In the genomic region with DNA sequence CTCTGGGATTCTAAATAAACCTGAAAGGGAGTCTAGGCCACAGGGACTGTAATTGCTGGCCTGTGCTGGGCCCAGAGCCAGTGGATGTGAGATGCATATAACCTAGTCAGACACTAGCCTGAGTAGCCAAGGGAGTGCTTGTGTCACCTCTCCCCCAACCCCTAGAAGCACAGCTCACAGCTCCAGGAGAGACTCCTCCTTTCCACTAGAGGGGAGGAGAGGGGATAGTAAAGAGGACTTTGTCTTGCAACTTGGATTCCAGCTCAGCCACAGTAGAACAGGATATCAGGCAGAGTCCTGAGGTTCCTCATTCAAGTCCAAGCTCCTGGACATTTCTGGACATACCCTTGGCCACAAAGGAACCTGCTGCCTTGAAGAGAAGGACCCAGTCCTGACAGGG, we compare ENCODE assay signal across 1 cellular context.
TF ChIP-seq lines count a peak whose summit lies in the region.

No MANE protein-coding gene starts in this region.

TF ChIP-seq in HepG2, 621 proteins besides CTCF, POLR2A, EP300 and RAD21 (continued from another document and continues in another):
- TF ChIP-seq, protein P1, sequence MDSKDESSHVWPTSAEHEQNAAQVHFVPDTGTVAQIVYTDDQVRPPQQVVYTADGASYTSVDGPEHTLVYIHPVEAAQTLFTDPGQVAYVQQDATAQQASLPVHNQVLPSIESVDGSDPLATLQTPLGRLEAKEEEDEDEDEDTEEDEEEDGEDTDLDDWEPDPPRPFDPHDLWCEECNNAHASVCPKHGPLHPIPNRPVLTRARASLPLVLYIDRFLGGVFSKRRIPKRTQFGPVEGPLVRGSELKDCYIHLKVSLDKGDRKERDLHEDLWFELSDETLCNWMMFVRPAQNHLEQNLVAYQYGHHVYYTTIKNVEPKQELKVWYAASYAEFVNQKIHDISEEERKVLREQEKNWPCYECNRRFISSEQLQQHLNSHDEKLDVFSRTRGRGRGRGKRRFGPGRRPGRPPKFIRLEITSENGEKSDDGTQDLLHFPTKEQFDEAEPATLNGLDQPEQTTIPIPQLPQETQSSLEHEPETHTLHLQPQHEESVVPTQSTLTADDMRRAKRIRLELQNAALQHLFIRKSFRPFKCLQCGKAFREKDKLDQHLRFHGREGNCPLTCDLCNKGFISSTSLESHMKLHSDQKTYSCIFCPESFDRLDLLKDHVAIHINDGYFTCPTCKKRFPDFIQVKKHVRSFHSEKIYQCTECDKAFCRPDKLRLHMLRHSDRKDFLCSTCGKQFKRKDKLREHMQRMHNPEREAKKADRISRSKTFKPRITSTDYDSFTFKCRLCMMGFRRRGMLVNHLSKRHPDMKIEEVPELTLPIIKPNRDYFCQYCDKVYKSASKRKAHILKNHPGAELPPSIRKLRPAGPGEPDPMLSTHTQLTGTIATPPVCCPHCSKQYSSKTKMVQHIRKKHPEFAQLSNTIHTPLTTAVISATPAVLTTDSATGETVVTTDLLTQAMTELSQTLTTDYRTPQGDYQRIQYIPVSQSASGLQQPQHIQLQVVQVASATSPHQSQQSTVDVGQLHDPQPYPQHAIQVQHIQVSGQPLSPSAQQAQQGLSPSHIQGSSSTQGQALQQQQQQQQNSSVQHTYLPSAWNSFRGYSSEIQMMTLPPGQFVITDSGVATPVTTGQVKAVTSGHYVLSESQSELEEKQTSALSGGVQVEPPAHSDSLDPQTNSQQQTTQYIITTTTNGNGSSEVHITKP (CRISPR knock-in tag; IDR thresholded peaks at IDR 0.05; ENCODE audit: low read depth) = no peak
- TF ChIP-seq KAT7 (CRISPR knock-in tag; IDR thresholded peaks at IDR 0.05; ENCODE audit: borderline replicate concordance) (no peak), CBFB (CRISPR knock-in tag; IDR thresholded peaks at IDR 0.05) (no peak), ZNF644 (CRISPR knock-in tag; IDR thresholded peaks at IDR 0.05; ENCODE audit: low read depth) (0 out of 2 replicates have a peak, but pooled peaks have one; percentile 43), HMG20A (CRISPR knock-in tag; IDR thresholded peaks at IDR 0.05; ENCODE audit: borderline replicate concordance) (no peak), ZNF10 (CRISPR knock-in tag; IDR thresholded peaks at IDR 0.05; ENCODE audit: borderline replicate concordance, low read depth) (no peak), KDM5A (IDR thresholded peaks at IDR 0.05; ENCODE audit: borderline replicate concordance, low read length) (no peak), EEA1 (CRISPR knock-in tag; IDR thresholded peaks at IDR 0.05; ENCODE audit: borderline replicate concordance) (no peak), RARA (CRISPR knock-in tag; IDR thresholded peaks at IDR 0.05) (no peak), NFKB2 (CRISPR knock-in tag; IDR thresholded peaks at IDR 0.05; ENCODE audit: borderline replicate concordance) (no peak), ZMYM2 (CRISPR knock-in tag; IDR thresholded peaks at IDR 0.05) (no peak), ZNF782 (CRISPR knock-in tag; IDR thresholded peaks at IDR 0.05; ENCODE audit: borderline replicate concordance) (no peak), RNF2 (conservative IDR thresholded peaks at IDR 0.05; ENCODE audit: low read depth) (no peak), ZNF605 (CRISPR knock-in tag; IDR thresholded peaks at IDR 0.05) (no peak), ZNF263 (CRISPR knock-in tag; IDR thresholded peaks at IDR 0.05) (no peak), HCFC1 (IDR thresholded peaks at IDR 0.05; ENCODE audit: low read depth, low read length) (no peak), REPIN1 (CRISPR knock-in tag; IDR thresholded peaks at IDR 0.05; ENCODE audit: borderline replicate concordance, low read depth) (no peak), ZNF207 (IDR thresholded peaks at IDR 0.05; ENCODE audit: borderline replicate concordance) (no peak), TEAD3 (CRISPR knock-in tag; optimal IDR thresholded peaks at IDR 0.05; ENCODE audit: borderline replicate concordance) (peak; percentile 4), PAF1 (CRISPR knock-in tag; IDR thresholded peaks at IDR 0.05) (no peak), ZNF552 (CRISPR knock-in tag; IDR thresholded peaks at IDR 0.05; ENCODE audit: borderline replicate concordance) (no peak)
- TF ChIP-seq, protein P2, sequence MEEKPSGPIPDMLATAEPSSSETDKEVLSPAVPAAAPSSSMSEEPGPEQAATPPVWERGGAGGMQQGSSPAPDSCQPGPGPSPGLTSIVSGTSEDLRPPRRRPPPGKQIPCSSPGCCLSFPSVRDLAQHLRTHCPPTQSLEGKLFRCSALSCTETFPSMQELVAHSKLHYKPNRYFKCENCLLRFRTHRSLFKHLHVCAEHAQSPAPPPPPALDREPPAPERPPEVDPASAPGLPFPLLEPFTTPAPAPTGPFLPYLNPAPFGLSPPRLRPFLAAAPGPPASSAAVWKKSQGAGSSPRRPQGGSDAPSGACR (CRISPR knock-in tag; IDR thresholded peaks at IDR 0.05) = no peak
- TF ChIP-seq, protein P3, sequence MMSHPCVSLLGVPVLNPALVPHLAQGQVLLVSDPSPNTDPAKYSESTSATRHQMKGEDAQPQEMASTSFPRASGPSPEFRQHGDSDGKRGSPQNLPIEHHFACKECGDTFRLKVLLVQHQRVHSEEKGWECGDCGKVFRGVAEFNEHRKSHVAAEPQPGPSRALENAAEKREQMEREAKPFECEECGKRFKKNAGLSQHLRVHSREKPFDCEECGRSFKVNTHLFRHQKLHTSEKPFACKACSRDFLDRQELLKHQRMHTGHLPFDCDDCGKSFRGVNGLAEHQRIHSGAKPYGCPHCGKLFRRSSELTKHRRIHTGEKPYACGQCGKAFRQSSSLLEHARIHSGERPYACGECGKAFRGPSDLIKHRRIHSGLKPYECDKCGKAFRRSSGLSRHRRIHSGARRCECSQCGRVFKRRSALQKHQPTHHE (CRISPR knock-in tag; IDR thresholded peaks at IDR 0.05; ENCODE audit: borderline replicate concordance) = no peak
- TF ChIP-seq, protein P4, sequence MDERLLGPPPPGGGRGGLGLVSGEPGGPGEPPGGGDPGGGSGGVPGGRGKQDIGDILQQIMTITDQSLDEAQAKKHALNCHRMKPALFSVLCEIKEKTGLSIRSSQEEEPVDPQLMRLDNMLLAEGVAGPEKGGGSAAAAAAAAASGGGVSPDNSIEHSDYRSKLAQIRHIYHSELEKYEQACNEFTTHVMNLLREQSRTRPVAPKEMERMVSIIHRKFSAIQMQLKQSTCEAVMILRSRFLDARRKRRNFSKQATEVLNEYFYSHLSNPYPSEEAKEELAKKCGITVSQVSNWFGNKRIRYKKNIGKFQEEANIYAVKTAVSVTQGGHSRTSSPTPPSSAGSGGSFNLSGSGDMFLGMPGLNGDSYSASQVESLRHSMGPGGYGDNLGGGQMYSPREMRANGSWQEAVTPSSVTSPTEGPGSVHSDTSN (CRISPR knock-in tag; IDR thresholded peaks at IDR 0.05) = no peak
- TF ChIP-seq, protein P5, sequence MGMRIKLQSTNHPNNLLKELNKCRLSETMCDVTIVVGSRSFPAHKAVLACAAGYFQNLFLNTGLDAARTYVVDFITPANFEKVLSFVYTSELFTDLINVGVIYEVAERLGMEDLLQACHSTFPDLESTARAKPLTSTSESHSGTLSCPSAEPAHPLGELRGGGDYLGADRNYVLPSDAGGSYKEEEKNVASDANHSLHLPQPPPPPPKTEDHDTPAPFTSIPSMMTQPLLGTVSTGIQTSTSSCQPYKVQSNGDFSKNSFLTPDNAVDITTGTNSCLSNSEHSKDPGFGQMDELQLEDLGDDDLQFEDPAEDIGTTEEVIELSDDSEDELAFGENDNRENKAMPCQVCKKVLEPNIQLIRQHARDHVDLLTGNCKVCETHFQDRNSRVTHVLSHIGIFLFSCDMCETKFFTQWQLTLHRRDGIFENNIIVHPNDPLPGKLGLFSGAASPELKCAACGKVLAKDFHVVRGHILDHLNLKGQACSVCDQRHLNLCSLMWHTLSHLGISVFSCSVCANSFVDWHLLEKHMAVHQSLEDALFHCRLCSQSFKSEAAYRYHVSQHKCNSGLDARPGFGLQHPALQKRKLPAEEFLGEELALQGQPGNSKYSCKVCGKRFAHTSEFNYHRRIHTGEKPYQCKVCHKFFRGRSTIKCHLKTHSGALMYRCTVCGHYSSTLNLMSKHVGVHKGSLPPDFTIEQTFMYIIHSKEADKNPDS (CRISPR knock-in tag; IDR thresholded peaks at IDR 0.05) = no peak
- TF ChIP-seq, protein P6, sequence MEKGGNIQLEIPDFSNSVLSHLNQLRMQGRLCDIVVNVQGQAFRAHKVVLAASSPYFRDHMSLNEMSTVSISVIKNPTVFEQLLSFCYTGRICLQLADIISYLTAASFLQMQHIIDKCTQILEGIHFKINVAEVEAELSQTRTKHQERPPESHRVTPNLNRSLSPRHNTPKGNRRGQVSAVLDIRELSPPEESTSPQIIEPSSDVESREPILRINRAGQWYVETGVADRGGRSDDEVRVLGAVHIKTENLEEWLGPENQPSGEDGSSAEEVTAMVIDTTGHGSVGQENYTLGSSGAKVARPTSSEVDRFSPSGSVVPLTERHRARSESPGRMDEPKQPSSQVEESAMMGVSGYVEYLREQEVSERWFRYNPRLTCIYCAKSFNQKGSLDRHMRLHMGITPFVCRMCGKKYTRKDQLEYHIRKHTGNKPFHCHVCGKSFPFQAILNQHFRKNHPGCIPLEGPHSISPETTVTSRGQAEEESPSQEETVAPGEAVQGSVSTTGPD (CRISPR knock-in tag; IDR thresholded peaks at IDR 0.05) = no peak
- TF ChIP-seq, protein P7, sequence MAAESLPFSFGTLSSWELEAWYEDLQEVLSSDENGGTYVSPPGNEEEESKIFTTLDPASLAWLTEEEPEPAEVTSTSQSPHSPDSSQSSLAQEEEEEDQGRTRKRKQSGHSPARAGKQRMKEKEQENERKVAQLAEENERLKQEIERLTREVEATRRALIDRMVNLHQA (CRISPR knock-in tag; IDR thresholded peaks at IDR 0.05) = no peak
- TF ChIP-seq, protein P8, sequence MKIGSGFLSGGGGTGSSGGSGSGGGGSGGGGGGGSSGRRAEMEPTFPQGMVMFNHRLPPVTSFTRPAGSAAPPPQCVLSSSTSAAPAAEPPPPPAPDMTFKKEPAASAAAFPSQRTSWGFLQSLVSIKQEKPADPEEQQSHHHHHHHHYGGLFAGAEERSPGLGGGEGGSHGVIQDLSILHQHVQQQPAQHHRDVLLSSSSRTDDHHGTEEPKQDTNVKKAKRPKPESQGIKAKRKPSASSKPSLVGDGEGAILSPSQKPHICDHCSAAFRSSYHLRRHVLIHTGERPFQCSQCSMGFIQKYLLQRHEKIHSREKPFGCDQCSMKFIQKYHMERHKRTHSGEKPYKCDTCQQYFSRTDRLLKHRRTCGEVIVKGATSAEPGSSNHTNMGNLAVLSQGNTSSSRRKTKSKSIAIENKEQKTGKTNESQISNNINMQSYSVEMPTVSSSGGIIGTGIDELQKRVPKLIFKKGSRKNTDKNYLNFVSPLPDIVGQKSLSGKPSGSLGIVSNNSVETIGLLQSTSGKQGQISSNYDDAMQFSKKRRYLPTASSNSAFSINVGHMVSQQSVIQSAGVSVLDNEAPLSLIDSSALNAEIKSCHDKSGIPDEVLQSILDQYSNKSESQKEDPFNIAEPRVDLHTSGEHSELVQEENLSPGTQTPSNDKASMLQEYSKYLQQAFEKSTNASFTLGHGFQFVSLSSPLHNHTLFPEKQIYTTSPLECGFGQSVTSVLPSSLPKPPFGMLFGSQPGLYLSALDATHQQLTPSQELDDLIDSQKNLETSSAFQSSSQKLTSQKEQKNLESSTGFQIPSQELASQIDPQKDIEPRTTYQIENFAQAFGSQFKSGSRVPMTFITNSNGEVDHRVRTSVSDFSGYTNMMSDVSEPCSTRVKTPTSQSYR (CRISPR knock-in tag; IDR thresholded peaks at IDR 0.05; ENCODE audit: borderline replicate concordance) = no peak
- TF ChIP-seq, protein P9, sequence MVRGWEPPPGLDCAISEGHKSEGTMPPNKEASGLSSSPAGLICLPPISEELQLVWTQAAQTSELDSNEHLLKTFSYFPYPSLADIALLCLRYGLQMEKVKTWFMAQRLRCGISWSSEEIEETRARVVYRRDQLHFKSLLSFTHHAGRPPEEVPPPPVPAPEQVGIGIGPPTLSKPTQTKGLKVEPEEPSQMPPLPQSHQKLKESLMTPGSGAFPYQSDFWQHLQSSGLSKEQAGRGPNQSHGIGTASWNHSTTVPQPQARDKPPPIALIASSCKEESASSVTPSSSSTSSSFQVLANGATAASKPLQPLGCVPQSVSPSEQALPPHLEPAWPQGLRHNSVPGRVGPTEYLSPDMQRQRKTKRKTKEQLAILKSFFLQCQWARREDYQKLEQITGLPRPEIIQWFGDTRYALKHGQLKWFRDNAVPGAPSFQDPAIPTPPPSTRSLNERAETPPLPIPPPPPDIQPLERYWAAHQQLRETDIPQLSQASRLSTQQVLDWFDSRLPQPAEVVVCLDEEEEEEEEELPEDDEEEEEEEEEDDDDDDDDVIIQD (CRISPR knock-in tag; IDR thresholded peaks at IDR 0.05; ENCODE audit: low read depth) = 0 out of 2 replicates have a peak, but pooled peaks have one; percentile 41
- TF ChIP-seq, protein P10, sequence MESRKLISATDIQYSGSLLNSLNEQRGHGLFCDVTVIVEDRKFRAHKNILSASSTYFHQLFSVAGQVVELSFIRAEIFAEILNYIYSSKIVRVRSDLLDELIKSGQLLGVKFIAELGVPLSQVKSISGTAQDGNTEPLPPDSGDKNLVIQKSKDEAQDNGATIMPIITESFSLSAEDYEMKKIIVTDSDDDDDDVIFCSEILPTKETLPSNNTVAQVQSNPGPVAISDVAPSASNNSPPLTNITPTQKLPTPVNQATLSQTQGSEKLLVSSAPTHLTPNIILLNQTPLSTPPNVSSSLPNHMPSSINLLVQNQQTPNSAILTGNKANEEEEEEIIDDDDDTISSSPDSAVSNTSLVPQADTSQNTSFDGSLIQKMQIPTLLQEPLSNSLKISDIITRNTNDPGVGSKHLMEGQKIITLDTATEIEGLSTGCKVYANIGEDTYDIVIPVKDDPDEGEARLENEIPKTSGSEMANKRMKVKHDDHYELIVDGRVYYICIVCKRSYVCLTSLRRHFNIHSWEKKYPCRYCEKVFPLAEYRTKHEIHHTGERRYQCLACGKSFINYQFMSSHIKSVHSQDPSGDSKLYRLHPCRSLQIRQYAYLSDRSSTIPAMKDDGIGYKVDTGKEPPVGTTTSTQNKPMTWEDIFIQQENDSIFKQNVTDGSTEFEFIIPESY (CRISPR knock-in tag; IDR thresholded peaks at IDR 0.05) = no peak
- TF ChIP-seq, protein P11, sequence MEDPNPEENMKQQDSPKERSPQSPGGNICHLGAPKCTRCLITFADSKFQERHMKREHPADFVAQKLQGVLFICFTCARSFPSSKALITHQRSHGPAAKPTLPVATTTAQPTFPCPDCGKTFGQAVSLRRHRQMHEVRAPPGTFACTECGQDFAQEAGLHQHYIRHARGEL (CRISPR knock-in tag; IDR thresholded peaks at IDR 0.05) = no peak
- TF ChIP-seq, protein P12, sequence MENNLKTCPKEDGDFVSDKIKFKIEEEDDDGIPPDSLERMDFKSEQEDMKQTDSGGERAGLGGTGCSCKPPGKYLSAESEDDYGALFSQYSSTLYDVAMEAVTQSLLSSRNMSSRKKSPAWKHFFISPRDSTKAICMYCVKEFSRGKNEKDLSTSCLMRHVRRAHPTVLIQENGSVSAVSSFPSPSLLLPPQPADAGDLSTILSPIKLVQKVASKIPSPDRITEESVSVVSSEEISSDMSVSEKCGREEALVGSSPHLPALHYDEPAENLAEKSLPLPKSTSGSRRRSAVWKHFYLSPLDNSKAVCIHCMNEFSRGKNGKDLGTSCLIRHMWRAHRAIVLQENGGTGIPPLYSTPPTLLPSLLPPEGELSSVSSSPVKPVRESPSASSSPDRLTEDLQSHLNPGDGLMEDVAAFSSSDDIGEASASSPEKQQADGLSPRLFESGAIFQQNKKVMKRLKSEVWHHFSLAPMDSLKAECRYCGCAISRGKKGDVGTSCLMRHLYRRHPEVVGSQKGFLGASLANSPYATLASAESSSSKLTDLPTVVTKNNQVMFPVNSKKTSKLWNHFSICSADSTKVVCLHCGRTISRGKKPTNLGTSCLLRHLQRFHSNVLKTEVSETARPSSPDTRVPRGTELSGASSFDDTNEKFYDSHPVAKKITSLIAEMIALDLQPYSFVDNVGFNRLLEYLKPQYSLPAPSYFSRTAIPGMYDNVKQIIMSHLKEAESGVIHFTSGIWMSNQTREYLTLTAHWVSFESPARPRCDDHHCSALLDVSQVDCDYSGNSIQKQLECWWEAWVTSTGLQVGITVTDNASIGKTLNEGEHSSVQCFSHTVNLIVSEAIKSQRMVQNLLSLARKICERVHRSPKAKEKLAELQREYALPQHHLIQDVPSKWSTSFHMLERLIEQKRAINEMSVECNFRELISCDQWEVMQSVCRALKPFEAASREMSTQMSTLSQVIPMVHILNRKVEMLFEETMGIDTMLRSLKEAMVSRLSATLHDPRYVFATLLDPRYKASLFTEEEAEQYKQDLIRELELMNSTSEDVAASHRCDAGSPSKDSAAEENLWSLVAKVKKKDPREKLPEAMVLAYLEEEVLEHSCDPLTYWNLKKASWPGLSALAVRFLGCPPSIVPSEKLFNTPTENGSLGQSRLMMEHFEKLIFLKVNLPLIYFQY (CRISPR knock-in tag; IDR thresholded peaks at IDR 0.05; ENCODE audit: borderline replicate concordance) = no peak
